In genomic region chr5:156920042-156920860, GRCh38 we compare ENCODE assay signal across 8 cellular contexts. TPM values are rescaled to one million over a fixed set of nuclear protein-coding genes. Genes with fewer than 3 reads are reported as not detected.
DNase-seq lines count a peak whose midpoint lies in the region; ATAC-seq lines count a peak whose summit lies in the region.
"Had no signal": no experiment of that assay in that cellular context is flagged by ENCODE, and none has a peak within 500 bp of the region (broad histone marks: within the 10 kb centered on the region; RNA-seq: fewer than 3 reads in every experiment).

No MANE protein-coding gene starts in this region.

- DNase-seq in activated CD8-positive, alpha-beta memory T cell treated with anti-CD3 and anti-CD28 coated beads, Interleukin-2, amount 50 U/mL, for 48 hours = peak; percentile 80
- DNase-seq in stimulated activated CD4-positive, alpha-beta T cell treated with anti-CD3 and anti-CD28 coated beads, Interleukin-4, amount 100 ng/mL, for 48 hours (ENCODE audit: low read depth in 2 of 2) = peak; percentile 38 to 68
- no peak for DNase-seq in NCI-H2029 treated with DMSO at 0.1 percent for 48 hours (lab: John Stamatoyannopoulos, UW)
- no peak for DNase-seq in mesenteric fat pad (ENCODE audit: low spot score)
- no peak for DNase-seq in NCI-H82 (lab: John Stamatoyannopoulos, UW)
- DNase-seq: heart right ventricle had no signal

- peak; percentile 68 for ATAC-seq in GM19438 (IDR thresholded peaks at IDR 0.05; ENCODE audit: low read depth, unreplicated experiment)
- ATAC-seq in HG03108 (IDR thresholded peaks at IDR 0.05; ENCODE audit: unreplicated experiment) = peak; percentile 41

RNA-seq across cellular contexts. Expression of gene TIMD4, which starts 42.8 kb away (rescaled TPM):
- total RNA-seq in mesenteric fat pad = not detected

Comparison
In these comparisons a context has a peak if more than half of its experiments do, and no peak if none do; other contexts are left out.
1. DNase-seq: peak in activated CD8-positive, alpha-beta memory T cell treated with anti-CD3 and anti-CD28 coated beads, Interleukin-2, amount 50 U/mL, for 48 hours (single experiment) and stimulated activated CD4-positive, alpha-beta T cell treated with anti-CD3 and anti-CD28 coated beads, Interleukin-4, amount 100 ng/mL, for 48 hours (2 of 2); none in NCI-H2029 treated with DMSO at 0.1 percent for 48 hours (single experiment), mesenteric fat pad (single experiment) and NCI-H82 (single experiment).